8 cellular contexts compared by ENCODE assay signal in the genomic region with DNA sequence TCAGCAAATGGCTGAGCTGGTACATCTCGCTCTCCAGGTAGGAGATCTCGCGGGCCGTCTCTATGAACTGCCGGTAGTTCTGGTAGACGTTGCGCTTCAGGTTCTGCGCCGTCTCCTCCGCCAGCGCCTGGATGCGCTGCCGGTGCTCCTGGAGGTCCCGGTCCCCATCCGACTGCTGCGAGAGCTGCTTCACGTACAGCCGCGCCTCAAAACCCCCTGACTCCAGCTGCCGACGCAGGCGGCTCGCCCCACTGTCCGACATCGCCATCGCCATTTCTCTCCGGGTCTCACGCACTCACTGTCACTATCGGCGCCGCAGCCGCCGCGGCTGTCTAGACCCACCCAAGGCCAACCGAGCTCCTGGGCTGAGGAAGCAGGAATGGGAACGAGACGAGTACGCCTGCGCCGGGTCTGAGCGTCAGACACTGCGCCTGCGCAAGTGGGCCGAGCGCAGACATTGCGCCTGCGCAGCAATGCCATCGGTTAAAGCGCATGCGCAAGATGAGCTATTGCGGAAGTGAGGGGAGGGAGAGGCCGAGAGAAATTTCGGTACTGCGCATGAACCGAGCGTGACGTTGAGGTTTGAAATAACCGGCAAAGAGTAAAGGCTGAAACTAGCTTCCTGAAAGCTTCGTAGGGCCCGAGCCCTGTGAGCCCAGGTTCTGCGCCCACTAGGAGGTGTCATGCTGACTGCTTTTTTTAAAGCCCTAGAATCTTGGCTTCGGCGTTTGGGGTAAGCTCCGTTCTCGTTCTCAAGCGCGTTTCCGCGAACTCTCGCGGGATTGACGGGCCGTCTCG. TPM values are rescaled to one million over a fixed set of nuclear protein-coding genes. Genes with fewer than 3 reads are reported as not detected.
DNase-seq lines count a peak whose midpoint lies in the region; ATAC-seq, FAIRE-seq and TF ChIP-seq lines count a peak whose summit lies in the region.

A gene with protein sequence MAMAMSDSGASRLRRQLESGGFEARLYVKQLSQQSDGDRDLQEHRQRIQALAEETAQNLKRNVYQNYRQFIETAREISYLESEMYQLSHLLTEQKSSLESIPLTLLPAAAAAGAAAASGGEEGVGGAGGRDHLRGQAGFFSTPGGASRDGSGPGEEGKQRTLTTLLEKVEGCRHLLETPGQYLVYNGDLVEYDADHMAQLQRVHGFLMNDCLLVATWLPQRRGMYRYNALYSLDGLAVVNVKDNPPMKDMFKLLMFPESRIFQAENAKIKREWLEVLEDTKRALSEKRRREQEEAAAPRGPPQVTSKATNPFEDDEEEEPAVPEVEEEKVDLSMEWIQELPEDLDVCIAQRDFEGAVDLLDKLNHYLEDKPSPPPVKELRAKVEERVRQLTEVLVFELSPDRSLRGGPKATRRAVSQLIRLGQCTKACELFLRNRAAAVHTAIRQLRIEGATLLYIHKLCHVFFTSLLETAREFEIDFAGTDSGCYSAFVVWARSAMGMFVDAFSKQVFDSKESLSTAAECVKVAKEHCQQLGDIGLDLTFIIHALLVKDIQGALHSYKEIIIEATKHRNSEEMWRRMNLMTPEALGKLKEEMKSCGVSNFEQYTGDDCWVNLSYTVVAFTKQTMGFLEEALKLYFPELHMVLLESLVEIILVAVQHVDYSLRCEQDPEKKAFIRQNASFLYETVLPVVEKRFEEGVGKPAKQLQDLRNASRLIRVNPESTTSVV (minus strand): TSS at position 381 of the 798 bp plus-strand sequence. CDS start 107 bp downstream, at position 274.

- peak; percentile 83 for TF ChIP-seq POLR2A in GM19099 (IDR thresholded peaks at IDR 0.05; ENCODE audit: extremely low read depth, insufficient read length, low read depth)

- peak; percentile 98 for DNase-seq in Ammon's horn (ENCODE audit: low spot score)
- peak; percentile 76 for DNase-seq in NCI-H510A (lab: John Stamatoyannopoulos, UW)
- peak; percentile 98 for DNase-seq in activated CD4-positive, alpha-beta T cell treated with anti-CD3 and anti-CD28 coated beads for 1 hour
- DNase-seq in cerebellum (ENCODE audit: low spot score): peak; percentile 93
- peak; percentile 98 for DNase-seq in kidney
- peak; percentile 96 for DNase-seq in stimulated activated CD4-positive, alpha-beta T cell treated with anti-CD3 and anti-CD28 coated beads, Interleukin-15, amount 100 ng/mL, for 24 hours

- peak within 1 kb of the TSS; percentile 96 to 97 for H3K27ac ChIP-seq in kidney (ENCODE audit: low read depth in 2 of 2, low read length in 2 of 2)

- intact Hi-C loops in kidney (cut with DNase I): no loop called here

- peak; percentile 35 for FAIRE-seq in kidney (lab: Jason Lieb, UNC)

- peaks cover 13 to 26% of the 10 kb centered on the region in 2 donors for H3K4me1 ChIP-seq in kidney (ENCODE audit: control insufficient read depth in 1 of 2, insufficient read depth in 1 of 2, low read depth in 1 of 2, low read length in 2 of 2)

- H3K4me3 ChIP-seq in kidney (ENCODE audit: low read length in 2 of 2): peak within 1 kb of the TSS; percentile 94 to 99

- H3K36me3 ChIP-seq in kidney (ENCODE audit: control insufficient read depth in 1 of 2, insufficient read depth in 2 of 2, low read length in 2 of 2): no peaks in the 10 kb centered on the region

- peak within 1 kb of the TSS; percentile 78 to 88 for H3K9ac ChIP-seq in kidney (ENCODE audit: low read length in 2 of 2)

- no peak for TF ChIP-seq CTCF in kidney (IDR thresholded peaks at IDR 0.05; ENCODE audit: borderline replicate concordance, extremely low read depth, insufficient read depth)

- no peaks in the 10 kb centered on the region for H3K9me3 ChIP-seq in kidney (ENCODE audit: control insufficient read depth in 1 of 2, low read length in 2 of 2)

- ATAC-seq in HG03432 (IDR thresholded peaks at IDR 0.05; ENCODE audit: unreplicated experiment): peak; percentile 75

RNA-seq across cellular contexts. Expression of the gene that starts here (rescaled TPM):
- 20.5 TPM for total RNA-seq in cerebellum
- total RNA-seq in kidney: 17.7 TPM
- polyA plus RNA-seq in kidney (ENCODE audit: insufficient read depth, low read depth, low replicate concordance): 4.3 TPM

Comparison
In these comparisons a context has a peak if more than half of its experiments do, and no peak if none do; other contexts are left out.
1. Peak in every context shown above with its lines: DNase-seq, ATAC-seq, H3K4me3 ChIP-seq and H3K27ac ChIP-seq.